Comparison of ENCODE assay signal across 33 cellular contexts in genomic region chr16:27863377-27863776, GRCh38.
"Had no signal": no experiment of that assay in that cellular context is flagged by ENCODE, and none has a peak within 500 bp of the region (broad histone marks: within the 10 kb centered on the region; RNA-seq: fewer than 3 reads in every experiment).

No MANE protein-coding gene starts in this region.

- DNase-seq: activated effector memory CD4-positive, alpha-beta T cell treated with anti-CD3 and anti-CD28 coated beads, Interleukin-2, amount 50 U/mL, for 16 hours; activated effector memory CD4-positive, alpha-beta T cell treated with Interleukin-2 at 50 U/mL for 16 hours; activated gamma-delta T cell; activated gamma-delta T cell treated with Interleukin-2 at 50 U/mL for 16 hours; activated naive CD4-positive, alpha-beta T cell; activated naive CD4-positive, alpha-beta T cell treated with anti-CD3 and anti-CD28 coated beads for 36 hours; activated naive CD4-positive, alpha-beta T cell treated with anti-CD3 and anti-CD28 coated beads, Interleukin-2, amount 10 ng/mL, durations not matched to agents 7 days and 5 days; activated naive CD4-positive, alpha-beta T cell treated with anti-CD3 and anti-CD28 coated beads, Interleukin-2, amount 50 U/mL, for 16 hours; activated naive CD4-positive, alpha-beta T cell treated with Interleukin-2 at 50 U/mL for 16 hours; activated naive CD8-positive, alpha-beta T cell treated with anti-CD3 and anti-CD28 coated beads for 36 hours; activated naive CD8-positive, alpha-beta T cell treated with anti-CD3 and anti-CD28 coated beads, Interleukin-2, amount 10 ng/mL, durations not matched to agents 7 days and 5 days; activated naive CD8-positive, alpha-beta T cell treated with anti-CD3 and anti-CD28 coated beads, Interleukin-2, amount 50 U/mL, for 24 hours; activated T-cell treated with anti-CD3 and anti-CD28 coated beads, Interleukin-2, amount 50 U/mL, for 1 hour; activated T-cell treated with anti-CD3 and anti-CD28 coated beads, Interleukin-2, amount 50 U/mL, for 24 hours; activated T-cell treated with anti-CD3 and anti-CD28 coated beads, Interleukin-2, amount 50 U/mL, for 4 hours; activated T-cell treated with anti-CD3 and anti-CD28 coated beads, Interleukin-2, amount 50 U/mL, for 48 hours; activated T-cell treated with anti-CD3 and anti-CD28 coated beads, Interleukin-2, amount 50 U/mL, for 72 hours; adrenal gland; amniotic stem cell; amygdala; anterior cingulate cortex; aorta; body of pancreas; brain microvascular endothelial cell; caudate nucleus; central memory CD4-positive, alpha-beta T cell had no signal

- H3K36me3 ChIP-seq: adrenal gland, ascending aorta, brain microvascular endothelial cell, breast epithelium, cardiac muscle cell had no signal

- H3K4me1 ChIP-seq: adrenal gland, ascending aorta, body of pancreas, breast epithelium had no signal

- H3K4me3 ChIP-seq: adrenal gland, ascending aorta, body of pancreas, breast epithelium, cardiac muscle cell had no signal

- FAIRE-seq: astrocyte, bronchial epithelial cell had no signal

- H3K27me3 ChIP-seq: adrenal gland, ascending aorta, body of pancreas, brain microvascular endothelial cell, breast epithelium, cardiac muscle cell had no signal

- ATAC-seq: activated naive CD4-positive, alpha-beta T cell treated with anti-CD3 and anti-CD28 coated beads, Interleukin-2, amount 50 U/mL, for 72 hours; activated naive CD8-positive, alpha-beta T cell treated with anti-CD3 and anti-CD28 coated beads, Interleukin-2, amount 50 U/mL, for 24 hours; activated T-cell treated with anti-CD3 and anti-CD28 coated beads, Interleukin-2, amount 50 U/mL, for 4 hours; activated T-cell treated with anti-CD3 and anti-CD28 coated beads, Interleukin-2, amount 50 U/mL, for 72 hours; activated T-helper 17 cell treated with anti-CD3 and anti-CD28 coated beads, Interleukin-2, amount 50 U/mL, for 72 hours; body of pancreas had no signal

- H3K27ac ChIP-seq: adrenal gland, ascending aorta, body of pancreas, brain microvascular endothelial cell, breast epithelium, cardiac muscle cell had no signal
